8 cellular contexts compared by ENCODE assay signal in the genomic region with DNA sequence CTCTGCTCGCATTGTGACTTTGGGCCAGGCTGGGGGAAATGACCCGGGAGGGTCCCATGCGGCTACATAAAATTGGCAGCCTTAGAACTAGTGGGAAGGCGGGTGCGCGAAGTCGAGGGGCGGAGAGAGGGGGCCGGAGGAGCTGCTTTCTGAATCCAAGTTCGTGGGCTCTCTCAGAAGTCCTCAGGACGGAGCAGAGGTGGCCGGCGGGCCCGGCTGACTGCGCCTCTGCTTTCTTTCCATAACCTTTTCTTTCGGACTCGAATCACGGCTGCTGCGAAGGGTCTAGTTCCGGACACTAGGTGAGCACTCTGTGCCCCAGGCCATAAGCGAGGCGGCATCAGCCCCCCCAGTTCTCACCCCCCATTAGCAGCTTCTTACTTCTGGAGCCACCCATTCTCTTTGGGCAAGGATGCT. TPM values are rescaled to one million over a fixed set of nuclear protein-coding genes. Genes with fewer than 3 reads are reported as not detected.
A peak's percentile ranks its signal among the peaks of the same experiment; 100 is the strongest.
DNase-seq lines count a peak whose midpoint lies in the region; ATAC-seq and TF ChIP-seq lines count a peak whose summit lies in the region.

KAZALD1 (plus strand) TSS at position 176 of the 417 bp plus-strand sequence. CDS start 604 bp downstream, outside the sequence.

- no peaks in the 10 kb centered on the region for H3K9me3 ChIP-seq in HUES6 (ENCODE audit: control insufficient read depth, insufficient read depth, low read depth, low read length)
- H3K9me3 ChIP-seq in mucosa of descending colon: no peaks in the 10 kb centered on the region

- H3K36me3 ChIP-seq in HUES6 (ENCODE audit: control insufficient read depth, insufficient read depth, low read length) (no peaks in the 10 kb centered on the region), mucosa of descending colon (ENCODE audit: low read depth) (no peaks in the 10 kb centered on the region)

- intact Hi-C loops in mucosa of descending colon (cut with DNase I, micrococcal nuclease): no loop called here

- H3K4me1 ChIP-seq in HUES6 (ENCODE audit: control insufficient read depth, insufficient read depth, low read length) (peaks cover 34% of the 10 kb centered on the region), mucosa of descending colon (ENCODE audit: low read depth) (peaks cover 35% of the 10 kb centered on the region)

- H3K27ac ChIP-seq in HUES6 (ENCODE audit: low read depth, low read length): peak within 1 kb of the TSS; percentile 95

- DNase-seq in A172 (ENCODE audit: low spot score) (no peak), cardiac fibroblast (ENCODE audit: low read depth in 2 of 2) (no peak), mucosa of descending colon (peak in 2 of 3 donors; percentile 38 to 66), occipital lobe (lab: John Stamatoyannopoulos, UW) (no peak), kidney glomerular epithelial cell (lab: John Stamatoyannopoulos, UW) (no peak), NCI-H345 treated with DMSO at 0.1 percent for 48 hours (lab: John Stamatoyannopoulos, UW; ENCODE audit: unreplicated experiment) (no peak)

- TF ChIP-seq CTCF in cardiac fibroblast (IDR thresholded peaks at IDR 0.05; ENCODE audit: low read depth, low read length) (no peak), mucosa of descending colon (IDR thresholded peaks at IDR 0.05) (no peak)

- H3K4me3 ChIP-seq in HUES6 (ENCODE audit: low read depth, low read length) (peak within 1 kb of the TSS; percentile 85), cardiac fibroblast (replicated peaks in 1 of 2; ENCODE audit: low read depth in 2 of 2, low read length in 2 of 2) (peak within 1 kb of the TSS; percentile 79 to 99), mucosa of descending colon (peak within 1 kb of the TSS; percentile 77)

- ATAC-seq in mucosa of descending colon: no peak
- ATAC-seq in HG02938 (IDR thresholded peaks at IDR 0.05; ENCODE audit: unreplicated experiment): no peak

- peaks cover 55% of the 10 kb centered on the region for H3K27me3 ChIP-seq in HUES6 (ENCODE audit: control insufficient read depth, insufficient read depth, low read length)

- H3K9ac ChIP-seq in HUES6 (ENCODE audit: low read length): peak within 1 kb of the TSS; percentile 95

RNA-seq across cellular contexts. Expression of gene KAZALD1, which starts in this region (rescaled TPM):
- total RNA-seq in A172 (2014; rRNA removed; shearing (Covaris generic)): 19.3 and 25.0 TPM in 2 replicates
- total RNA-seq in mucosa of descending colon: 10 to 100 TPM in 2 of 3 donors, 1 to 10 TPM in 1; 8.5 to 20.0 (median 16.7) TPM
- 1.4 TPM for total RNA-seq in occipital lobe

Comparison
In these comparisons a context has a peak if more than half of its experiments do, and no peak if none do; other contexts are left out.
1. DNase-seq: peak in mucosa of descending colon (2 of 3); none in A172 (single experiment), cardiac fibroblast (0 of 2), occipital lobe (single experiment), kidney glomerular epithelial cell (single experiment) and NCI-H345 treated with DMSO at 0.1 percent for 48 hours (single experiment).
2. Peak in every context shown above with its lines, with median percentiles within 50 percentile points of each other: H3K4me3 ChIP-seq.